In genomic region chr21:36093512-36093911, GRCh38 we compare ENCODE assay signal across 25 cellular contexts. TPM values are rescaled to one million over a fixed set of nuclear protein-coding genes. Genes with fewer than 3 reads are reported as not detected.
DNase-seq lines count a peak whose midpoint lies in the region; FAIRE-seq and TF ChIP-seq lines count a peak whose summit lies in the region.
"Had no signal": no experiment of that assay in that cellular context is flagged by ENCODE, and none has a peak within 500 bp of the region (broad histone marks: within the 10 kb centered on the region; RNA-seq: fewer than 3 reads in every experiment).

No MANE protein-coding gene starts in this region.

- no peak overlapping the region for H2BK120ac ChIP-seq in H1 (replicated peaks; ENCODE audit: low read depth, low read length)

- H3K4me3 Mint-ChIP-seq in CD14-positive monocyte, result no peak overlapping the region
- H3K4me3 Mint-ChIP-seq: CD4-positive, CD25-positive, alpha-beta regulatory T cell; CD8-positive, alpha-beta T cell; GM23338 had no signal

- peaks cover 0 to 2% (median 0%) of the 10 kb centered on the region in 3 donors for H3K27me3 Mint-ChIP-seq in CD14-positive monocyte (ENCODE audit: low read depth in 3 of 3)

- in situ Hi-C loops in Caki2 (cut with HindIII; ENCODE audit: low pct_unique_long_range_greater_than_20kb, low sequenced_read_pairs), result no loop called here

- intact Hi-C loops in posterior vena cava (cut with DNase I), result no loop called here
- intact Hi-C loops in CD14-positive monocyte (cut with micrococcal nuclease), result no loop called here

- no peaks in the 10 kb centered on the region for H3K27me3 ChIP-seq in HUES48 (ENCODE audit: control insufficient read depth, insufficient read depth, low read length)
- H3K27me3 ChIP-seq in H1 (replicated peaks in 1 of 4; ENCODE audit: control insufficient read depth in 3 of 4, extremely low read depth in 1 of 4, insufficient read depth in 3 of 4, low read length in 3 of 4), result no peaks in the 10 kb centered on the region
- no peaks in the 10 kb centered on the region for H3K27me3 ChIP-seq in keratinocyte (ENCODE audit: control insufficient read depth, extremely low read depth, insufficient read depth, low read length)

- H3K79me2 ChIP-seq in H1 (ENCODE audit: control insufficient read depth in 1 of 2, insufficient read depth in 2 of 2, low read length in 2 of 2) (no peaks in the 10 kb centered on the region), keratinocyte (ENCODE audit: control insufficient read depth, insufficient read depth, low read length) (no peaks in the 10 kb centered on the region)

- no peak overlapping the region for H3K9ac ChIP-seq in HUES48 (ENCODE audit: low read depth, low read length)
- H3K9ac ChIP-seq in H1 (replicated peaks in 1 of 4; ENCODE audit: extremely low read depth in 1 of 4, low read depth in 3 of 4, low read length in 3 of 4), result no peak overlapping the region
- no peak overlapping the region for H3K9ac ChIP-seq in keratinocyte (ENCODE audit: control insufficient read depth, extremely low read depth, insufficient read depth, low read length)

- POLR2A ChIA-PET in H1 (lab: Charles Lee; ENCODE audit: partially characterized antibody), result interaction anchor here (1.4 kb wide), 1 partner anchor 34 kb away, joined by 4 read pairs; the partner anchor contains the start of gene SETD4

- TF ChIP-seq CTCF in H1 (IDR thresholded peaks at IDR 0.05; ENCODE audit: control extremely low read depth in 1 of 3, insufficient read depth in 1 of 3, low read depth in 1 of 3, low read length in 3 of 3) (no peak), keratinocyte (optimal IDR thresholded peaks at IDR 0.05 in 1 of 3, IDR thresholded peaks at IDR 0.05 in 1 of 3, conservative IDR thresholded peaks at IDR 0.05 in 1 of 3; ENCODE audit: extremely low read depth in 1 of 3, insufficient read depth in 2 of 3, low read length in 3 of 3) (no peak), CD14-positive monocyte (IDR thresholded peaks at IDR 0.05) (no peak)

- peak; percentile 23 for DNase-seq in Caki2 (ENCODE audit: low read depth)
- DNase-seq in H1 (ENCODE audit: low read depth in 1 of 2, low spot score in 2 of 2), result no peak
- DNase-seq in keratinocyte (ENCODE audit: low read depth, low spot score), result no peak
- no peak for DNase-seq in HK-2 (ENCODE audit: unreplicated experiment)
- DNase-seq in posterior vena cava (ENCODE audit: low spot score), result no peak
- DNase-seq in CD14-positive monocyte (ENCODE audit: low spot score), result no peak
- DNase-seq: 8988T; ACHN; C1 segment of cervical spinal cord; Caco-2; CD4-positive, CD25-positive, alpha-beta regulatory T cell; CD8-positive, alpha-beta T cell; DMS 273 treated with DMSO at 0.1 percent for 48 hours; DMS79; EL; GDM1 had no signal

- H3K4me3 ChIP-seq in HUES48 (ENCODE audit: low read depth, low read length) (0 out of 2 replicates have a peak overlapping the region, but pooled peaks have one; percentile 8), H1 (ENCODE audit: extremely low read depth in 1 of 4, insufficient read depth in 2 of 4, low read depth in 3 of 4, low read length in 4 of 4) (no peak overlapping the region), keratinocyte (ENCODE audit: control insufficient read depth in 2 of 3, extremely low read depth in 1 of 3, insufficient read depth in 2 of 3, low read depth in 1 of 3, low read length in 3 of 3) (no peak overlapping the region)
- H3K4me3 ChIP-seq: A549, GM23338, HAP-1 had no signal

- H2BK15ac ChIP-seq in H1 (ENCODE audit: low read length), result no peak overlapping the region; the same call in 1 of the 2 replicates

- H3K36me3 ChIP-seq in HUES48 (ENCODE audit: control insufficient read depth, insufficient read depth, low read length), result no peaks in the 10 kb centered on the region
- H3K36me3 ChIP-seq in H1 (ENCODE audit: control insufficient read depth in 2 of 4, insufficient read depth in 4 of 4, low read length in 3 of 4), result peaks cover 0 to 7% (median 1%) of the 10 kb centered on the region in 4 experiments; a peak in 1 of 8 replicates
- no peaks in the 10 kb centered on the region for H3K36me3 ChIP-seq in keratinocyte (ENCODE audit: control insufficient read depth in 2 of 2, extremely low read depth in 1 of 2, insufficient read depth in 2 of 2, low read length in 2 of 2)
- H3K36me3 ChIP-seq: HAP-1 had no signal

- no peaks in the 10 kb centered on the region for H3K9me1 ChIP-seq in keratinocyte (ENCODE audit: control insufficient read depth, extremely low read depth, insufficient read depth, low read length)

- no peak for TF ChIP-seq RAD21 in H1 (IDR thresholded peaks at IDR 0.05 in 1 of 2, conservative IDR thresholded peaks at IDR 0.05 in 1 of 2; ENCODE audit: low read depth in 2 of 2, low read length in 2 of 2)

- H3K9me3 Mint-ChIP-seq in CD14-positive monocyte, result peaks cover 16 to 29% (median 21%) of the 10 kb centered on the region in 7 donors

- no peaks in the 10 kb centered on the region for H3K23me2 ChIP-seq in H1 (ENCODE audit: low read depth, low read length)

- peak overlapping the region; percentile 82; the same call in 1 of the 2 replicates for H2BK20ac ChIP-seq in H1 (ENCODE audit: low read length)

- no peaks in the 10 kb centered on the region for H4K20me1 ChIP-seq in H1 (replicated peaks in 1 of 2; ENCODE audit: control insufficient read depth in 1 of 2, insufficient read depth in 2 of 2, low read length in 2 of 2)
- H4K20me1 ChIP-seq in keratinocyte (ENCODE audit: control insufficient read depth, extremely low read depth, insufficient read depth, low read length), result no peaks in the 10 kb centered on the region

- no peak overlapping the region for H3K14ac ChIP-seq in H1 (ENCODE audit: insufficient read length)

- H2AK5ac ChIP-seq in H1 (ENCODE audit: low read depth, low read length), result peak overlapping the region; percentile 86; the same call in 1 of the 2 replicates

- H3K36me3 Mint-ChIP-seq in CD14-positive monocyte, result peaks cover 0 to 6% of the 10 kb centered on the region in 2 donors
- H3K36me3 Mint-ChIP-seq: CD4-positive, CD25-positive, alpha-beta regulatory T cell had no signal

- H3K4me2 ChIP-seq in H1 (ENCODE audit: insufficient read depth in 1 of 2, low read depth in 2 of 2, low read length in 2 of 2) (no peak overlapping the region), keratinocyte (ENCODE audit: control insufficient read depth, extremely low read depth, insufficient read depth, low read depth, low read length) (no peak overlapping the region)
- H3K4me2 ChIP-seq: A549, GM23338 had no signal

- FAIRE-seq in H1 (lab: Jason Lieb, UNC) (no peak), keratinocyte (lab: Jason Lieb, UNC) (peak; percentile 13)
- FAIRE-seq: A549, D721Med, GM12891, GM18507, GM19239, H54 had no signal

- H3K79me1 ChIP-seq in H1 (ENCODE audit: low read depth, low read length), result no peaks in the 10 kb centered on the region

- no peak overlapping the region for H3K23ac ChIP-seq in H1 (ENCODE audit: insufficient read length)

- TF ChIP-seq POLR2A in H1 (IDR thresholded peaks at IDR 0.05; ENCODE audit: control extremely low read depth in 1 of 2, low read depth in 2 of 2, low read length in 2 of 2), result no peak

- peaks cover 12% of the 10 kb centered on the region for H3K4me1 Mint-ChIP-seq in CD14-positive monocyte
- H3K4me1 Mint-ChIP-seq: CD4-positive, CD25-positive, alpha-beta regulatory T cell had no signal

- H4K8ac ChIP-seq in H1 (ENCODE audit: extremely low read depth, insufficient read depth, low read length), result no peak overlapping the region

- H3K9me3 ChIP-seq in HUES48 (ENCODE audit: control insufficient read depth, insufficient read depth, low read length) (peaks cover 16% of the 10 kb centered on the region), H1 (ENCODE audit: insufficient read depth in 2 of 2, low read depth in 1 of 2, low read length in 1 of 2) (peaks cover 16 to 20% of the 10 kb centered on the region in 2 experiments), keratinocyte (ENCODE audit: control insufficient read depth, low read depth, low read length) (peaks cover 11% of the 10 kb centered on the region)
- H3K9me3 ChIP-seq: A549 had no signal

- H3K18ac ChIP-seq in H1 (ENCODE audit: extremely low read depth, low read length), result no peak overlapping the region

- H2AFZ ChIP-seq in H1 (ENCODE audit: low read length), result no peak overlapping the region
- no peak overlapping the region for H2AFZ ChIP-seq in keratinocyte (ENCODE audit: control insufficient read depth, low read length)
- H2AFZ ChIP-seq: GM23338 had no signal

- no peak overlapping the region for H3K4ac ChIP-seq in H1 (replicated peaks; ENCODE audit: insufficient read length, low read depth, low read length)

- H3K56ac ChIP-seq in H1 (replicated peaks; ENCODE audit: insufficient read length, low read depth, low read length), result no peak overlapping the region

- WGBS in H1 (ENCODE audit: extremely low coverage in 1 of 2, insufficient coverage in 1 of 2, insufficient read length in 1 of 2, insufficient replicate concordance in 2 of 2, low coverage in 1 of 2, low lambda C conversion rate in 2 of 2, missing lambda C conversion rate in 1 of 2), 2 experiments, result 100% methylated on average over 1 of the region's 1 CpG; no CpG with 5 or more reads in 1 of the 2 experiments

- H3K4me1 ChIP-seq in HUES48 (ENCODE audit: control insufficient read depth, insufficient read depth, low read length) (peaks cover 31% of the 10 kb centered on the region), H1 (replicated peaks in 1 of 4; ENCODE audit: control insufficient read depth in 3 of 4, insufficient read depth in 4 of 4, low read length in 3 of 4) (peaks cover 3 to 18% (median 10%) of the 10 kb centered on the region in 4 experiments; a peak in 5 of 7 replicates), keratinocyte (ENCODE audit: control insufficient read depth, extremely low read depth, insufficient read depth, low read length) (peaks cover 35% of the 10 kb centered on the region)
- H3K4me1 ChIP-seq: A549, Caco-2, HAP-1 had no signal

- no peak overlapping the region for H3K27ac ChIP-seq in HUES48 (ENCODE audit: low read depth, low read length)
- H3K27ac ChIP-seq in H1 (ENCODE audit: low read depth, low read length), result no peak overlapping the region
- no peak overlapping the region for H3K27ac ChIP-seq in keratinocyte (ENCODE audit: control insufficient read depth, insufficient read depth, low read length)
- H3K27ac ChIP-seq: A549 had no signal

- no peak overlapping the region for H4K5ac ChIP-seq in H1 (ENCODE audit: insufficient read length, low read depth, low read length)

- H2BK5ac ChIP-seq in H1 (ENCODE audit: low read depth, low read length), result peak overlapping the region; percentile 39; the same call in 1 of the 2 replicates

- H4K91ac ChIP-seq in H1 (replicated peaks; ENCODE audit: insufficient read length, low read length), result no peak overlapping the region

- no peak overlapping the region for H3K27ac Mint-ChIP-seq in CD14-positive monocyte
- H3K27ac Mint-ChIP-seq: CD4-positive, CD25-positive, alpha-beta regulatory T cell; CD8-positive, alpha-beta T cell; GM23338 had no signal

- no peak for TF ChIP-seq EP300 in H1 (IDR thresholded peaks at IDR 0.05; ENCODE audit: borderline replicate concordance in 1 of 2, low read depth in 2 of 2, low read length in 2 of 2)

- CTCF ChIA-PET in H1 (lab: Charles Lee; ENCODE audit: partially characterized antibody), result interaction anchor here (8.3 kb wide), 1 partner anchor 22 kb away, joined by 48 read pairs; the partner anchor contains the start of gene CBR1

- H2BK12ac ChIP-seq in H1 (ENCODE audit: low read depth, low read length), result peak overlapping the region; percentile 71; the same call in 1 of the 2 replicates

- dilution Hi-C loops in keratinocyte (cut with MboI; ENCODE audit: extremely low pct_ligation_motif_present, low sequenced_read_pairs), result no loop called here

RNA-seq across cellular contexts. Expression of gene CBR1, which starts 23.7 kb away (rescaled TPM):
- total RNA-seq in Caki2 (2014; rRNA removed; shearing (Covaris generic); ENCODE audit: low replicate concordance), result 470 and 520 TPM in 2 replicates
- total RNA-seq in H1 (2021; fragmentation: NEBNext Ultra II Directional; extraction: Animal tissue kit (Norgen Biotek cat#: 25700)), result 1.8 and 2.3 TPM in 2 replicates
- 207 and 234 TPM in 2 replicates for polyA plus RNA-seq in H1 (2011; rRNA removed)
- polyA plus RNA-seq in H1 (2011; cell fraction: cytosol; rRNA removed), result 156 TPM
- polyA plus RNA-seq in H1 (2011; cell fraction: nucleus; rRNA removed), result 119 TPM
- polyA plus RNA-seq in H1 (2012, experiment 1 of 2), result 81.4 to 99.0 TPM (median 90.3 TPM) in 4 replicates
- 91.1 TPM for polyA plus RNA-seq in H1 (2012, experiment 2 of 2)
- polyA plus RNA-seq in H1 (2013, experiment 1 of 2), result 59.7 TPM
- 59.1 TPM for polyA plus RNA-seq in H1 (2013, experiment 2 of 2)
- polyA minus RNA-seq in H1 (2011; rRNA and poly(A)+ RNA removed), result 22.3 and 26.0 TPM in 2 replicates
- polyA minus RNA-seq in H1 (2011; cell fraction: cytosol; rRNA and poly(A)+ RNA removed), result 56.2 TPM
- 38.7 TPM for polyA minus RNA-seq in H1 (2011; cell fraction: nucleus; rRNA and poly(A)+ RNA removed)
- 188 to 269 TPM (median 207 TPM) in 3 replicates for polyA plus RNA-seq in keratinocyte
- polyA plus RNA-seq in keratinocyte (2011; ENCODE audit: low read depth), result 46.5 TPM
- polyA plus RNA-seq in keratinocyte (2011; cell fraction: cytosol; rRNA removed), result 157 and 252 TPM in 2 replicates
- polyA plus RNA-seq in keratinocyte (2011; cell fraction: nucleus; rRNA removed), result 136 and 160 TPM in 2 replicates
- polyA plus RNA-seq in keratinocyte (2012; ENCODE audit: low replicate concordance), result 109 and 180 TPM in 2 replicates
- 53.4 to 72.4 TPM (median 69.5 TPM) in 3 replicates for polyA minus RNA-seq in keratinocyte
- 363 TPM for polyA minus RNA-seq in keratinocyte (2011; cell fraction: cytosol; rRNA and poly(A)+ RNA removed)
- polyA minus RNA-seq in keratinocyte (2011; cell fraction: nucleus; rRNA and poly(A)+ RNA removed), result 69.5 and 80.8 TPM in 2 replicates
- total RNA-seq in posterior vena cava, result 10 to 100 TPM; 39.1 to 44.4 TPM
- polyA plus RNA-seq in CD14-positive monocyte, result 100 to 1,000 TPM; 100 to 114 TPM

RNA-seq across cellular contexts. Expression of gene SETD4, which starts 33.2 kb away (rescaled TPM):
- 18.1 and 26.4 TPM in 2 replicates for total RNA-seq in Caki2 (2014; rRNA removed; shearing (Covaris generic); ENCODE audit: low replicate concordance)
- total RNA-seq in H1 (2021; fragmentation: NEBNext Ultra II Directional; extraction: Animal tissue kit (Norgen Biotek cat#: 25700)), result 46.6 and 47.4 TPM in 2 replicates
- polyA plus RNA-seq in H1 (2011; rRNA removed), result 17.0 and 20.1 TPM in 2 replicates
- polyA plus RNA-seq in H1 (2011; cell fraction: cytosol; rRNA removed), result 21.6 TPM
- polyA plus RNA-seq in H1 (2011; cell fraction: nucleus; rRNA removed), result 32.4 TPM
- polyA plus RNA-seq in H1 (2012, experiment 1 of 2), result 21.8 to 32.6 TPM (median 26.8 TPM) in 4 replicates
- 17.2 TPM for polyA plus RNA-seq in H1 (2012, experiment 2 of 2)
- 41.3 TPM for polyA plus RNA-seq in H1 (2013, experiment 1 of 2)
- 37.5 TPM for polyA plus RNA-seq in H1 (2013, experiment 2 of 2)
- 22.4 and 28.7 TPM in 2 replicates for polyA minus RNA-seq in H1 (2011; rRNA and poly(A)+ RNA removed)
- polyA minus RNA-seq in H1 (2011; cell fraction: cytosol; rRNA and poly(A)+ RNA removed), result 16.2 TPM
- 32.6 TPM for polyA minus RNA-seq in H1 (2011; cell fraction: nucleus; rRNA and poly(A)+ RNA removed)
- polyA plus RNA-seq in keratinocyte, result 15.1 to 16.8 TPM (median 15.8 TPM) in 3 replicates
- polyA plus RNA-seq in keratinocyte (2011; ENCODE audit: low read depth), result 11.3 TPM
- 10.0 and 10.5 TPM in 2 replicates for polyA plus RNA-seq in keratinocyte (2011; cell fraction: cytosol; rRNA removed)
- polyA plus RNA-seq in keratinocyte (2011; cell fraction: nucleus; rRNA removed), result 44.9 and 47.4 TPM in 2 replicates
- polyA plus RNA-seq in keratinocyte (2012; ENCODE audit: low replicate concordance), result 10.5 and 12.3 TPM in 2 replicates
- polyA minus RNA-seq in keratinocyte, result 12.2 to 14.2 TPM (median 13.4 TPM) in 3 replicates
- 9.4 TPM for polyA minus RNA-seq in keratinocyte (2011; cell fraction: cytosol; rRNA and poly(A)+ RNA removed)
- polyA minus RNA-seq in keratinocyte (2011; cell fraction: nucleus; rRNA and poly(A)+ RNA removed), result 11.4 and 18.9 TPM in 2 replicates
- total RNA-seq in posterior vena cava, result 10 to 100 TPM; 11.9 to 12.9 TPM
- 1 to 10 TPM; 4.1 to 4.3 TPM for polyA plus RNA-seq in CD14-positive monocyte

RNA-seq across cellular contexts. Expression of gene CBR3, which starts 41.4 kb away (rescaled TPM):
- 25.5 and 31.9 TPM in 2 replicates for total RNA-seq in Caki2 (2014; rRNA removed; shearing (Covaris generic); ENCODE audit: low replicate concordance)
- total RNA-seq in H1 (2021; fragmentation: NEBNext Ultra II Directional; extraction: Animal tissue kit (Norgen Biotek cat#: 25700)), result 4.3 TPM in 2 replicates
- polyA plus RNA-seq in H1 (2011; rRNA removed) (1.2 and 1.5 TPM in 2 replicates), keratinocyte (0.70 to 1.8 TPM (median 1.3 TPM) in 3 replicates), CD14-positive monocyte (under 1 TPM; 0.32 to 0.40 TPM)
- 1.5 TPM for polyA plus RNA-seq in H1 (2011; cell fraction: cytosol; rRNA removed)
- 1.0 TPM for polyA plus RNA-seq in H1 (2011; cell fraction: nucleus; rRNA removed)
- polyA plus RNA-seq in H1 (2012, experiment 1 of 2), result 1.7 to 2.4 TPM (median 1.9 TPM) in 4 replicates
- polyA plus RNA-seq in H1 (2012, experiment 2 of 2), result 1.7 TPM
- 8.8 TPM for polyA plus RNA-seq in H1 (2013, experiment 1 of 2)
- polyA plus RNA-seq in H1 (2013, experiment 2 of 2), result 8.4 TPM
- 0.15 TPM in 1 of 2 replicates, not detected in the other for polyA minus RNA-seq in H1 (2011; rRNA and poly(A)+ RNA removed)
- polyA minus RNA-seq in H1 (2011; cell fraction: cytosol; rRNA and poly(A)+ RNA removed), result not detected
- polyA minus RNA-seq in H1 (2011; cell fraction: nucleus; rRNA and poly(A)+ RNA removed), result 0.70 TPM
- polyA plus RNA-seq in keratinocyte (2011; ENCODE audit: low read depth), result not detected
- polyA plus RNA-seq in keratinocyte (2011; cell fraction: cytosol; rRNA removed), result 0.34 and 0.47 TPM in 2 replicates
- 0.16 TPM in 1 of 2 replicates, not detected in the other for polyA plus RNA-seq in keratinocyte (2011; cell fraction: nucleus; rRNA removed)
- polyA plus RNA-seq in keratinocyte (2012; ENCODE audit: low replicate concordance), result 0.90 and 2.8 TPM in 2 replicates
- 0.62 to 0.77 TPM in 2 of 3 replicates, not detected in the other for polyA minus RNA-seq in keratinocyte
- polyA minus RNA-seq in keratinocyte (2011; cell fraction: cytosol; rRNA and poly(A)+ RNA removed), result not detected
- polyA minus RNA-seq in keratinocyte (2011; cell fraction: nucleus; rRNA and poly(A)+ RNA removed), result 0.42 TPM in 1 of 2 replicates, not detected in the other
- total RNA-seq in posterior vena cava, result 10 to 100 TPM; 12.2 to 12.5 TPM
- total RNA-seq: Caco-2 had no signal

Comparison
In these comparisons a context has a peak if more than half of its experiments do, and no peak if none do; other contexts are left out.
1. RNA of gene CBR1, which starts 23.7 kb away (total RNA-seq): 470 to 520 TPM in Caki2 and 39.1 to 44.4 TPM in posterior vena cava; 1.8 to 2.3 TPM in H1; every median in the first group is over 10 times any median in the second.